26 cellular contexts compared by ENCODE assay signal in genomic region chr2:32249731-32250236, GRCh38. TPM values are rescaled to one million over a fixed set of nuclear protein-coding genes. Genes with fewer than 3 reads are reported as not detected.
"Had no signal": no experiment of that assay in that cellular context is flagged by ENCODE, and none has a peak within 500 bp of the region (broad histone marks: within the 10 kb centered on the region; RNA-seq: fewer than 3 reads in every experiment).

No MANE protein-coding gene starts in this region.

- H3K4me1 Mint-ChIP-seq: activated CD4-positive, alpha-beta memory T cell treated with anti-CD3 and anti-CD28 coated beads, Interleukin-2, amount 10 ng/mL, durations not matched to agents 7 days and 5 days; activated CD4-positive, alpha-beta T cell treated with anti-CD3 and anti-CD28 coated beads for 36 hours; activated naive CD4-positive, alpha-beta T cell treated with anti-CD3 and anti-CD28 coated beads, Interleukin-2, amount 10 ng/mL, durations not matched to agents 7 days and 5 days; activated naive CD8-positive, alpha-beta T cell treated with anti-CD3 and anti-CD28 coated beads for 36 hours; activated T-helper 17 cell treated with anti-CD3 and anti-CD28 coated beads, Interleukin-2, amount 50 U/mL, for 72 hours had no signal

- H3K27me3 Mint-ChIP-seq: activated CD4-positive, alpha-beta memory T cell treated with anti-CD3 and anti-CD28 coated beads, Interleukin-2, amount 10 ng/mL, durations not matched to agents 7 days and 5 days; activated CD4-positive, alpha-beta T cell treated with anti-CD3 and anti-CD28 coated beads for 36 hours; activated naive CD4-positive, alpha-beta T cell treated with anti-CD3 and anti-CD28 coated beads, Interleukin-2, amount 10 ng/mL, durations not matched to agents 7 days and 5 days; activated naive CD8-positive, alpha-beta T cell treated with anti-CD3 and anti-CD28 coated beads for 36 hours; activated T-helper 17 cell treated with anti-CD3 and anti-CD28 coated beads, Interleukin-2, amount 50 U/mL, for 72 hours had no signal

- H3K36me3 Mint-ChIP-seq: activated naive CD4-positive, alpha-beta T cell treated with anti-CD3 and anti-CD28 coated beads, Interleukin-2, amount 10 ng/mL, durations not matched to agents 7 days and 5 days had no signal

- H3K4me1 ChIP-seq: Peyer's patch, SJCRH30 had no signal

- H3K27ac ChIP-seq: Peyer's patch, RWPE1, SJCRH30, VCaP had no signal

- H3K27ac Mint-ChIP-seq: activated CD4-positive, alpha-beta memory T cell treated with anti-CD3 and anti-CD28 coated beads, Interleukin-2, amount 10 ng/mL, durations not matched to agents 7 days and 5 days; activated CD4-positive, alpha-beta T cell treated with anti-CD3 and anti-CD28 coated beads for 36 hours; activated naive CD4-positive, alpha-beta T cell treated with anti-CD3 and anti-CD28 coated beads, Interleukin-2, amount 10 ng/mL, durations not matched to agents 7 days and 5 days; activated naive CD8-positive, alpha-beta T cell treated with anti-CD3 and anti-CD28 coated beads for 36 hours; activated T-helper 17 cell treated with anti-CD3 and anti-CD28 coated beads, Interleukin-2, amount 50 U/mL, for 72 hours had no signal

- H3K4me3 ChIP-seq: Peyer's patch, SJCRH30 had no signal

- ATAC-seq: activated CD4-positive, alpha-beta T cell treated with anti-CD3 and anti-CD28 coated beads for 36 hours; activated T-helper 17 cell treated with anti-CD3 and anti-CD28 coated beads, Interleukin-2, amount 50 U/mL, for 72 hours had no signal

- H3K4me2 ChIP-seq: SK-N-SH had no signal

- H3K4me3 Mint-ChIP-seq: activated CD4-positive, alpha-beta memory T cell treated with anti-CD3 and anti-CD28 coated beads, Interleukin-2, amount 10 ng/mL, durations not matched to agents 7 days and 5 days; activated CD4-positive, alpha-beta T cell treated with anti-CD3 and anti-CD28 coated beads for 36 hours; activated naive CD4-positive, alpha-beta T cell treated with anti-CD3 and anti-CD28 coated beads, Interleukin-2, amount 10 ng/mL, durations not matched to agents 7 days and 5 days; activated naive CD8-positive, alpha-beta T cell treated with anti-CD3 and anti-CD28 coated beads for 36 hours; activated T-helper 17 cell treated with anti-CD3 and anti-CD28 coated beads, Interleukin-2, amount 50 U/mL, for 72 hours had no signal

- DNase-seq: activated CD4-positive, alpha-beta memory T cell treated with anti-CD3 and anti-CD28 coated beads, Interleukin-2, amount 10 ng/mL, durations not matched to agents 7 days and 5 days; activated CD4-positive, alpha-beta T cell treated with anti-CD3 and anti-CD28 coated beads for 36 hours; activated CD4-positive, alpha-beta T cell treated with anti-CD3 and anti-CD28 coated beads, Interleukin-2, amount 50 U/mL, for 1 hour; activated CD4-positive, CD25-positive, alpha-beta regulatory T cell; activated gamma-delta T cell treated with Interleukin-2 at 50 U/mL for 16 hours; activated naive CD4-positive, alpha-beta T cell treated with anti-CD3 and anti-CD28 coated beads, Interleukin-2, amount 10 ng/mL, durations not matched to agents 7 days and 5 days; activated naive CD8-positive, alpha-beta T cell treated with anti-CD3 and anti-CD28 coated beads for 36 hours; activated T-cell treated with anti-CD3 and anti-CD28 coated beads for 4 hours; activated T-cell treated with anti-CD3 and anti-CD28 coated beads, Interleukin-2, amount 50 U/mL, for 48 hours; caudate nucleus; NCI-H1105 treated with DMSO at 0.1 percent for 48 hours; NCI-H1436 treated with DMSO at 0.1 percent for 48 hours; NCI-H187; NCI-H2081 treated with DMSO at 0.1 percent for 48 hours; NCI-H446; NCI-H524; Peyer's patch; Right ventricle myocardium superior; SJCRH30; SK-N-SH; T-helper 1 cell had no signal

- H3K9ac ChIP-seq: SK-N-SH had no signal

- H3K9me3 Mint-ChIP-seq: activated CD4-positive, alpha-beta memory T cell treated with anti-CD3 and anti-CD28 coated beads, Interleukin-2, amount 10 ng/mL, durations not matched to agents 7 days and 5 days; activated naive CD4-positive, alpha-beta T cell treated with anti-CD3 and anti-CD28 coated beads, Interleukin-2, amount 10 ng/mL, durations not matched to agents 7 days and 5 days; activated naive CD8-positive, alpha-beta T cell treated with anti-CD3 and anti-CD28 coated beads for 36 hours; activated T-helper 17 cell treated with anti-CD3 and anti-CD28 coated beads, Interleukin-2, amount 50 U/mL, for 72 hours had no signal

- H3K9me3 ChIP-seq: Peyer's patch, SK-N-SH had no signal

- H3K27me3 ChIP-seq: Peyer's patch, SJCRH30 had no signal

- H3K36me3 ChIP-seq: Peyer's patch, SJCRH30 had no signal

RNA-seq across cellular contexts. Expression of gene NLRC4, which starts 14.9 kb away (rescaled TPM):
- total RNA-seq: activated CD8-positive, alpha-beta memory T cell treated with anti-CD3 and anti-CD28 coated beads for 36 hours; activated naive CD8-positive, alpha-beta T cell treated with anti-CD3 and anti-CD28 coated beads for 36 hours; SJCRH30; T-helper 2 cell treated with Interferon-gamma antibody and Interleukin-4, amounts not matched to agents 100 ng/mL and 5 ng/mL, for 36 hours had no signal
- polyA plus RNA-seq: SK-N-SH had no signal
